In the genomic region with DNA sequence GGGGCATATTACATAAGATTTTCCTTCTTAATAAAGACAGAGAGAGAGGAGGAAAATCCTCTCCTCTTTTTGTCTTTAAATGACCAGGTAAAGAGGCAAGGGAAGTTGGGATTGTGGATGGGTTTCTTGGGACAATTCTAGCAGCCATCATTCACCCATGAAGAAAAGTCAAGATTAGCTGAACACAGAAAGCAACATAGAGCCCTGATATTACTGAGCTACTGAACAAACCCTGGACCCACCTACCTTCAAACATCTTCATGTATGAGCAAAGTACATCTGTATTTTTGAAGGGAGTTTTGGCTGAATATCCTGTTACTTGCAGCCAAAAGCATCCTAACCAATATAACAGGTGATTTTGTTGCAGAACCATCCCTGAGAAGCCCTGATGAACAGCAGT, we compare ENCODE assay signal across 18 cellular contexts. TPM values are rescaled to one million over a fixed set of nuclear protein-coding genes. Genes with fewer than 3 reads are reported as not detected.
DNase-seq lines count a peak whose midpoint lies in the region; ATAC-seq, FAIRE-seq and TF ChIP-seq lines count a peak whose summit lies in the region.
"Had no signal": no experiment of that assay in that cellular context is flagged by ENCODE, and none has a peak within 500 bp of the region (broad histone marks: within the 10 kb centered on the region; RNA-seq: fewer than 3 reads in every experiment).

No MANE protein-coding gene starts in this region.

- H3K9me3 ChIP-seq in Loucy (ENCODE audit: insufficient read depth, low read depth, low read length) (no peaks in the 10 kb centered on the region), body of pancreas (no peaks in the 10 kb centered on the region)
- H3K9me3 ChIP-seq: tibial nerve had no signal

- peaks cover 4% of the 10 kb centered on the region; the same call in 1 of the 2 replicates for H3F3A ChIP-seq in Loucy (ENCODE audit: low read depth)

- TF ChIP-seq POLR2A in body of pancreas (IDR thresholded peaks at IDR 0.05), result no peak

- H3K9me2 ChIP-seq in Loucy (replicated peaks; ENCODE audit: low read depth, low read length), result no peaks in the 10 kb centered on the region

- FAIRE-seq in HTR-8/SVneo (lab: Jason Lieb, UNC) (no peak), GM19239 (lab: Jason Lieb, UNC) (no peak)
- FAIRE-seq: colon, kidney had no signal

- no peaks in the 10 kb centered on the region for H3K27me3 Mint-ChIP-seq in stimulated activated naive CD8-positive, alpha-beta T cell treated with anti-CD3 and anti-CD28 coated beads, Interleukin-15, Interleukin-2, amounts not matched to agents 100 ng/mL and 50 ng/mL, for 24 hours
- H3K27me3 Mint-ChIP-seq in activated naive CD8-positive, alpha-beta T cell treated with anti-CD3 and anti-CD28 coated beads for 36 hours, result no peaks in the 10 kb centered on the region
- no peaks in the 10 kb centered on the region for H3K27me3 Mint-ChIP-seq in stimulated activated naive CD8-positive, alpha-beta T cell treated with anti-CD3 and anti-CD28 coated beads, Interleukin-15, amount 100 ng/mL, for 72 hours
- H3K27me3 Mint-ChIP-seq: memory B cell; naive thymus-derived CD4-positive, alpha-beta T cell had no signal

- intact Hi-C loops in body of pancreas (cut with DNase I), result no loop called here

- peaks cover 8% of the 10 kb centered on the region for H4K20me1 ChIP-seq in Loucy (ENCODE audit: insufficient read depth, low read length, poor library complexity, severe bottlenecking)

- no peaks in the 10 kb centered on the region for H3K27me3 ChIP-seq in Loucy (ENCODE audit: insufficient read depth, low read length, poor library complexity, severe bottlenecking)
- no peaks in the 10 kb centered on the region for H3K27me3 ChIP-seq in body of pancreas
- H3K27me3 ChIP-seq: hepatocyte, tibial nerve had no signal

- peak overlapping the region; percentile 81 for H3K9ac ChIP-seq in Loucy (ENCODE audit: low read depth, low read length, poor library complexity, severe bottlenecking)

- H3K4me1 ChIP-seq in Loucy (ENCODE audit: insufficient read depth, low read length, poor library complexity, severe bottlenecking) (peaks cover 43% of the 10 kb centered on the region), body of pancreas (peaks cover 14% of the 10 kb centered on the region)

- no peak overlapping the region for H3K27ac ChIP-seq in body of pancreas
- H3K27ac ChIP-seq: hepatocyte, tibial nerve had no signal

- peaks cover 50% of the 10 kb centered on the region for H3K4me1 Mint-ChIP-seq in stimulated activated naive CD8-positive, alpha-beta T cell treated with anti-CD3 and anti-CD28 coated beads, Interleukin-15, Interleukin-2, amounts not matched to agents 100 ng/mL and 50 ng/mL, for 24 hours (ENCODE audit: low read depth)
- H3K4me1 Mint-ChIP-seq in activated naive CD8-positive, alpha-beta T cell treated with anti-CD3 and anti-CD28 coated beads for 36 hours, result peaks cover 49% of the 10 kb centered on the region
- peaks cover 48% of the 10 kb centered on the region for H3K4me1 Mint-ChIP-seq in stimulated activated naive CD8-positive, alpha-beta T cell treated with anti-CD3 and anti-CD28 coated beads, Interleukin-15, amount 100 ng/mL, for 72 hours

- H2AFZ ChIP-seq in Loucy (ENCODE audit: low read length), result no peak overlapping the region
- H2AFZ ChIP-seq: hepatocyte had no signal

- H3K4me2 ChIP-seq in Loucy (ENCODE audit: low read depth, low read length, poor library complexity, severe bottlenecking), result peak overlapping the region; percentile 75

- H3K27ac Mint-ChIP-seq in stimulated activated naive CD8-positive, alpha-beta T cell treated with anti-CD3 and anti-CD28 coated beads, Interleukin-15, Interleukin-2, amounts not matched to agents 100 ng/mL and 50 ng/mL, for 24 hours, result peak overlapping the region; percentile 58
- no peak overlapping the region for H3K27ac Mint-ChIP-seq in activated naive CD8-positive, alpha-beta T cell treated with anti-CD3 and anti-CD28 coated beads for 36 hours
- H3K27ac Mint-ChIP-seq in stimulated activated naive CD8-positive, alpha-beta T cell treated with anti-CD3 and anti-CD28 coated beads, Interleukin-15, amount 100 ng/mL, for 72 hours, result peak overlapping the region in 1 of 2 donors; percentile 46

- H3K36me3 ChIP-seq in Loucy (ENCODE audit: insufficient read depth, low read length), result no peaks in the 10 kb centered on the region
- no peaks in the 10 kb centered on the region for H3K36me3 ChIP-seq in body of pancreas (replicated peaks in 1 of 2; ENCODE audit: insufficient read depth in 1 of 2, low read depth in 2 of 2)

- no peak for DNase-seq in stimulated activated naive CD8-positive, alpha-beta T cell treated with anti-CD3 and anti-CD28 coated beads, Interleukin-15, Interleukin-2, amounts not matched to agents 100 U/mL and 50 U/mL, for 24 hours
- no peak for DNase-seq in activated naive CD8-positive, alpha-beta T cell treated with anti-CD3 and anti-CD28 coated beads for 36 hours
- no peak for DNase-seq in stimulated activated naive CD8-positive, alpha-beta T cell treated with anti-CD3 and anti-CD28 coated beads, Interleukin-15, amount 100 ng/mL, for 72 hours
- no peak for DNase-seq in body of pancreas
- no peak for DNase-seq in HTR-8/SVneo (ENCODE audit: insufficient read length, low spot score)
- no peak for DNase-seq in GM19239 (ENCODE audit: insufficient read length, low spot score)
- DNase-seq: activated CD4-positive, alpha-beta T cell treated with anti-CD3 and anti-CD28 coated beads for 1 hour; kidney; naive thymus-derived CD4-positive, alpha-beta T cell; NCI-H1048; NCI-H2081; NCI-H510A treated with DMSO at 0.1 percent for 48 hours had no signal

- ATAC-seq in stimulated activated naive CD8-positive, alpha-beta T cell treated with anti-CD3 and anti-CD28 coated beads, Interleukin-15, Interleukin-2, amounts not matched to agents 100 U/mL and 50 U/mL, for 24 hours, result no peak
- no peak for ATAC-seq in stimulated activated naive CD8-positive, alpha-beta T cell treated with anti-CD3 and anti-CD28 coated beads, Interleukin-15, amount 100 ng/mL, for 72 hours
- ATAC-seq in body of pancreas, result no peak
- ATAC-seq: naive thymus-derived CD4-positive, alpha-beta T cell had no signal

- peaks cover 36% of the 10 kb centered on the region for H3K79me2 ChIP-seq in Loucy (ENCODE audit: insufficient read depth, low read length)

- H3K4me3 Mint-ChIP-seq in stimulated activated naive CD8-positive, alpha-beta T cell treated with anti-CD3 and anti-CD28 coated beads, Interleukin-15, Interleukin-2, amounts not matched to agents 100 ng/mL and 50 ng/mL, for 24 hours, result peak overlapping the region; percentile 94
- H3K4me3 Mint-ChIP-seq in activated naive CD8-positive, alpha-beta T cell treated with anti-CD3 and anti-CD28 coated beads for 36 hours, result peak overlapping the region; percentile 85
- H3K4me3 Mint-ChIP-seq in stimulated activated naive CD8-positive, alpha-beta T cell treated with anti-CD3 and anti-CD28 coated beads, Interleukin-15, amount 100 ng/mL, for 72 hours, result peak overlapping the region; percentile 98 to 99

- TF ChIP-seq CTCF in Loucy (conservative IDR thresholded peaks at IDR 0.05; ENCODE audit: low read length) (no peak), body of pancreas (IDR thresholded peaks at IDR 0.05) (no peak)

- H3K4me3 ChIP-seq in Loucy (ENCODE audit: low read length, poor library complexity, severe bottlenecking) (peak overlapping the region; percentile 86), body of pancreas (no peak overlapping the region)
- H3K4me3 ChIP-seq: hepatocyte, tibial nerve had no signal

- no peaks in the 10 kb centered on the region for H3K9me3 Mint-ChIP-seq in stimulated activated naive CD8-positive, alpha-beta T cell treated with anti-CD3 and anti-CD28 coated beads, Interleukin-15, Interleukin-2, amounts not matched to agents 100 ng/mL and 50 ng/mL, for 24 hours
- no peaks in the 10 kb centered on the region for H3K9me3 Mint-ChIP-seq in activated naive CD8-positive, alpha-beta T cell treated with anti-CD3 and anti-CD28 coated beads for 36 hours
- no peaks in the 10 kb centered on the region for H3K9me3 Mint-ChIP-seq in stimulated activated naive CD8-positive, alpha-beta T cell treated with anti-CD3 and anti-CD28 coated beads, Interleukin-15, amount 100 ng/mL, for 72 hours
- H3K9me3 Mint-ChIP-seq: memory B cell; naive thymus-derived CD4-positive, alpha-beta T cell had no signal

- peaks cover 35% of the 10 kb centered on the region for H3K36me3 Mint-ChIP-seq in stimulated activated naive CD8-positive, alpha-beta T cell treated with anti-CD3 and anti-CD28 coated beads, Interleukin-15, Interleukin-2, amounts not matched to agents 100 ng/mL and 50 ng/mL, for 24 hours (ENCODE audit: low read depth)
- peaks cover 48% of the 10 kb centered on the region for H3K36me3 Mint-ChIP-seq in activated naive CD8-positive, alpha-beta T cell treated with anti-CD3 and anti-CD28 coated beads for 36 hours
- H3K36me3 Mint-ChIP-seq: memory B cell had no signal

RNA-seq across cellular contexts. Expression of gene SLC9B2, which starts 2.5 kb away (rescaled TPM):
- 10 to 100 TPM; 42.3 to 44.2 TPM for total RNA-seq in activated naive CD8-positive, alpha-beta T cell treated with anti-CD3 and anti-CD28 coated beads for 36 hours
- 10 to 100 TPM; 10.1 to 14.8 TPM for total RNA-seq in body of pancreas

RNA-seq across cellular contexts. Expression of gene BDH2, which starts 25.6 kb away (rescaled TPM):
- 10 to 100 TPM; 13.2 to 13.8 TPM for total RNA-seq in activated naive CD8-positive, alpha-beta T cell treated with anti-CD3 and anti-CD28 coated beads for 36 hours
- total RNA-seq in body of pancreas, result 10 to 100 TPM; 25.4 to 40.2 TPM

RNA-seq across cellular contexts. Expression of gene SLC9B1, which starts 54.5 kb away (rescaled TPM):
- total RNA-seq in activated naive CD8-positive, alpha-beta T cell treated with anti-CD3 and anti-CD28 coated beads for 36 hours, result 1 to 10 TPM; 1.0 to 1.2 TPM
- not detected for total RNA-seq in body of pancreas
- total RNA-seq: hepatocyte had no signal
